In the genomic region with DNA sequence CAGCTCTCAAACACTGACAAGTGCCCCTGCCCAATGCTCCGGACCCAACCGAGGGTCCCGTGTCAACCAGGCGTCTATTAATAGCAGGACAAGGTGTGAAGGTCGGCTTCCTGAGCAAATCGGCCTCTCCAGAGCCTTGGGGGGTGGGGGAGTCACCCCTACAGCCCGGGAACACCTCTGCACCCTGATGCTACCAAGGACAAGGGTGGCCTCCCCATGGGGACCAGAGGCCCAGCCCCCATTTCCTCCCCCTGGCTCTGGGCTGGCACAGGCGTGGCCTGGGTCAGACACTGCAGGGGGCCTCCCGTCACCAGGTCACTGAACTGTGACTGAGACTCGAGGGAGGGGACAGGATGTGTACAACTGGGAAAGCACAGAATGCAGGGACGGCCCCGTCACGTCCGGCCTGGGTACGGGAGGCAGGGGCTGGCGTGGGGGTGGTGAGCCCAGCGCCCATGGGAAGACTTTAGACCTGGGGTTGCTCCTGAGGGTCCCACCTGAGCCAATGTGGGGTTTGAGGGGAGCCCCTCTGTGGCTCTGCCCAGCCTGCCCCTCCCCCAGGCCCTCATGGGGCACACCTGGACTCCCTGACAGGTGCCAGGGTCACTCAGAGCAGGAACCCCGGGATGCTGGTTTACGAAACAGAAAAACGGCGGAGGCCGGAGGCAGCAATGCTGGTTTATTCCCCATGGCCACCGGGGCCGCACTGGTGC, we compare ENCODE assay signal across 5 cellular contexts. TPM values are rescaled to one million over a fixed set of nuclear protein-coding genes. Genes with fewer than 3 reads are reported as not detected.
A peak's percentile ranks its signal among the peaks of the same experiment; 100 is the strongest.
DNase-seq lines count a peak whose midpoint lies in the region; ATAC-seq lines count a peak whose summit lies in the region.

No MANE protein-coding gene starts in this region.

- DNase-seq in LoVo (ENCODE audit: low spot score) (peak; percentile 51), mucosa of gallbladder (ENCODE audit: low spot score) (peak; percentile 63), GM03348 (ENCODE audit: low spot score) (no peak)

- peak overlapping the region; percentile 85 for H3K27ac Mint-ChIP-seq in activated naive CD8-positive, alpha-beta T cell

- ATAC-seq in GM19467 (IDR thresholded peaks at IDR 0.05; ENCODE audit: unreplicated experiment) = peak; percentile 72

- no peaks in the 10 kb centered on the region for H3K27me3 Mint-ChIP-seq in activated naive CD8-positive, alpha-beta T cell

- peaks cover 16% of the 10 kb centered on the region for H3K4me1 Mint-ChIP-seq in activated naive CD8-positive, alpha-beta T cell (ENCODE audit: low read depth)

- peak overlapping the region; percentile 89 for H3K4me3 Mint-ChIP-seq in activated naive CD8-positive, alpha-beta T cell

- H3K36me3 Mint-ChIP-seq in activated naive CD8-positive, alpha-beta T cell = peaks cover 2% of the 10 kb centered on the region

- no peaks in the 10 kb centered on the region for H3K9me3 Mint-ChIP-seq in activated naive CD8-positive, alpha-beta T cell (ENCODE audit: low read depth)

RNA-seq across cellular contexts. Expression of gene CYBA, which starts 0.6 kb away (rescaled TPM):
- total RNA-seq in mucosa of gallbladder = 271 TPM

RNA-seq across cellular contexts. Expression of gene MVD, which starts 11.5 kb away (rescaled TPM):
- 126 TPM for total RNA-seq in mucosa of gallbladder

RNA-seq across cellular contexts. Expression of gene IL17C, which starts 13.1 kb away (rescaled TPM):
- total RNA-seq in mucosa of gallbladder = not detected

RNA-seq across cellular contexts. Expression of gene SNAI3, which starts 34.9 kb away (rescaled TPM):
- 1.9 TPM for total RNA-seq in mucosa of gallbladder

RNA-seq across cellular contexts. Expression of gene RNF166, which starts 54.8 kb away (rescaled TPM):
- total RNA-seq in mucosa of gallbladder = 28.4 TPM
